ENCODE assay signal across 8 cellular contexts in the genomic region with DNA sequence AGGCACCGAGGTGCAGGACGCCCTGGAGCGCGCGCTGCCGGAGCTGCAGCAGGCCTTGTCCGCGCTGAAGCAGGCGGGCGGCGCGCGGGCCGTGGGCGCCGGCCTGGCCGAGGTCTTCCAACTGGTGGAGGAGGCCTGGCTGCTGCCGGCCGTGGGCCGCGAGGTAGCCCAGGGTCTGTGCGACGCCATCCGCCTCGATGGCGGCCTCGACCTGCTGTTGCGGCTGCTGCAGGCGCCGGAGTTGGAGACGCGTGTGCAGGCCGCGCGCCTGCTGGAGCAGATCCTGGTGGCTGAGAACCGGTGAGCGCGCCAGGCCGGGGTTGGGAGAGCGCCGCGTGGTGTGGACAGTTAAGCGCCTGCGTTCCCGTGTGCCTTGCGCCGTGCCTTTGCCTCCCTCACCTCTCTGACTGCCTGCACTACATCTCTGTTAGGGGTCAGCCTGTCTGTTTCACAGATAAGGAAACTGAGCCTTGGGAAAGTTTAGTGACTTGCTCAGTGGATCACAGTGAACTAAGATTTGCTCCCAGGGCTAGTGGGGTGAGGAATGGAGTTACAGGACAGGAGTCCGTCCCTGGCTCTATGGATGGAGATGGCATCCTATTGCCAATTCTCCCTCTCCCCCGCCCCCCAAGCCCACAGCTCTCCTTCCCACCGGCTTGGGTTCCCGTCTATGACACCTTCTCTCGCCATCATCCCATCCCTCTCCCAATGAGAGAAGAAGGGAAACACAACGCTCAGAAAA. TPM values are rescaled to one million over a fixed set of nuclear protein-coding genes. Genes with fewer than 3 reads are reported as not detected.
A peak's percentile ranks its signal among the peaks of the same experiment; 100 is the strongest.
DNase-seq lines count a peak whose midpoint lies in the region; ATAC-seq and TF ChIP-seq lines count a peak whose summit lies in the region.

No MANE protein-coding gene starts in this region.

- TF ChIP-seq POLR2A in Peyer's patch (IDR thresholded peaks at IDR 0.05) = no peak

- H3K4me3 ChIP-seq in Peyer's patch (peak overlapping the region; percentile 50 to 64 (median 58)), coronary artery (peak overlapping the region; percentile 82), muscle layer of duodenum (ENCODE audit: low read depth in 1 of 2, low read length in 2 of 2) (peak overlapping the region; percentile 55 to 78), aorta (ENCODE audit: low read length in 2 of 2) (peak overlapping the region; percentile 51 to 55)

- ATAC-seq in GM21723 (IDR thresholded peaks at IDR 0.05; ENCODE audit: unreplicated experiment) (peak; percentile 21), aorta (ENCODE audit: low FRiP score) (no peak)

- no peaks in the 10 kb centered on the region for H3K9me3 ChIP-seq in Peyer's patch
- H3K9me3 ChIP-seq in muscle layer of duodenum (ENCODE audit: control insufficient read depth in 1 of 2, low read length in 2 of 2) = no peaks in the 10 kb centered on the region
- H3K9me3 ChIP-seq in aorta (ENCODE audit: control insufficient read depth, low read length) = no peaks in the 10 kb centered on the region

- TF ChIP-seq CTCF in Peyer's patch (IDR thresholded peaks at IDR 0.05) (no peak), coronary artery (IDR thresholded peaks at IDR 0.05) (no peak)

- H3K27me3 ChIP-seq in Peyer's patch = no peaks in the 10 kb centered on the region
- H3K27me3 ChIP-seq in muscle layer of duodenum (ENCODE audit: low read depth, low read length) = peaks cover 5% of the 10 kb centered on the region
- no peaks in the 10 kb centered on the region for H3K27me3 ChIP-seq in aorta (ENCODE audit: control insufficient read depth in 1 of 2, insufficient read depth in 2 of 2, low read length in 1 of 2)

- H3K36me3 ChIP-seq in Peyer's patch (no peaks in the 10 kb centered on the region), muscle layer of duodenum (ENCODE audit: control insufficient read depth in 1 of 2, insufficient read depth in 2 of 2, low read length in 2 of 2) (no peaks in the 10 kb centered on the region), aorta (ENCODE audit: control insufficient read depth in 1 of 2, insufficient read depth in 2 of 2, low read length in 1 of 2) (no peaks in the 10 kb centered on the region)

- intact Hi-C loops in aorta (cut with DNase I) = no loop called here

- in situ Hi-C loops in G401 (cut with HindIII; ENCODE audit: low sequenced_read_pairs) = no loop called here

- peak; percentile 54 for DNase-seq in G401 (ENCODE audit: low spot score)
- DNase-seq in Peyer's patch = peak in 2 of 3 donors; percentile 22 to 50
- DNase-seq in coronary artery (ENCODE audit: low spot score) = no peak
- DNase-seq in aorta = peak in 1 of 2 donors; percentile 84
- DNase-seq in DMS114 treated with DMSO at 0.1 percent for 48 hours (lab: John Stamatoyannopoulos, UW; ENCODE audit: unreplicated experiment) = no peak
- DNase-seq in UCSD-AML1 (lab: John Stamatoyannopoulos, UW; ENCODE audit: unreplicated experiment) = no peak

- H3K4me1 ChIP-seq in Peyer's patch (peaks cover 0 to 33% (median 3%) of the 10 kb centered on the region in 4 donors), muscle layer of duodenum (ENCODE audit: control insufficient read depth in 1 of 2, insufficient read depth in 2 of 2, low read length in 2 of 2) (peaks cover 16% of the 10 kb centered on the region in 2 donors), aorta (ENCODE audit: control insufficient read depth in 1 of 2, insufficient read depth in 2 of 2, low read length in 2 of 2) (no peaks in the 10 kb centered on the region)

- H3K27ac ChIP-seq in Peyer's patch = peak overlapping the region; percentile 25 to 78 (median 68)
- H3K27ac ChIP-seq in coronary artery = peak overlapping the region; percentile 41 to 84
- H3K27ac ChIP-seq in muscle layer of duodenum (ENCODE audit: low read length) = no peak overlapping the region
- H3K27ac ChIP-seq in aorta (ENCODE audit: low read depth in 1 of 2, low read length in 2 of 2) = no peak overlapping the region

- WGBS in aorta, 2 donors = 0 to 5% methylated on average over 37 to 53 of the region's 53 CpGs

RNA-seq across cellular contexts. Expression of a gene that starts 0.9 kb away (rescaled TPM):
- 18.6 and 20.4 TPM in 2 replicates for total RNA-seq in G401 (2014; rRNA removed; shearing (Covaris generic))
- total RNA-seq in Peyer's patch = 10 to 100 TPM; 12.8 to 37.6 (median 24.6) TPM
- 10 to 100 TPM; 14.5 to 20.3 TPM for total RNA-seq in aorta
- 10 to 100 TPM in 1 of 2 donors, 1 to 10 TPM in 1; 4.9 to 10.3 TPM for polyA plus RNA-seq in aorta

RNA-seq across cellular contexts. Expression of a gene that starts 2.3 kb away (rescaled TPM):
- 12.4 and 13.1 TPM in 2 replicates for total RNA-seq in G401 (2014; rRNA removed; shearing (Covaris generic))
- total RNA-seq in Peyer's patch = under 1 TPM in 1 of 4 donors, not detected in 3; 0.57 TPM
- 1 to 10 TPM; 1.5 to 2.6 TPM for total RNA-seq in aorta
- polyA plus RNA-seq in aorta = 1 to 10 TPM in 1 of 2 donors, under 1 TPM in 1; 0.63 to 4.3 TPM

RNA-seq across cellular contexts. Expression of a gene that starts 7.4 kb away (rescaled TPM):
- total RNA-seq in G401 (2014; rRNA removed; shearing (Covaris generic)) = not detected in 2 replicates
- not detected for total RNA-seq in Peyer's patch
- total RNA-seq in aorta = not detected
- not detected for polyA plus RNA-seq in aorta

RNA-seq across cellular contexts. Expression of a gene that starts 15.0 kb away (rescaled TPM):
- 200 and 227 TPM in 2 replicates for total RNA-seq in G401 (2014; rRNA removed; shearing (Covaris generic))
- total RNA-seq in Peyer's patch (10 to 100 TPM; 49.5 to 87.2 (median 79.0) TPM), aorta (10 to 100 TPM; 40.1 to 42.5 TPM)
- 10 to 100 TPM; 36.6 to 41.4 TPM for polyA plus RNA-seq in aorta

RNA-seq across cellular contexts. Expression of a gene that starts 33.6 kb away (rescaled TPM):
- 33.6 and 44.7 TPM in 2 replicates for total RNA-seq in G401 (2014; rRNA removed; shearing (Covaris generic))
- total RNA-seq in Peyer's patch (10 to 100 TPM in 2 of 4 donors, 1 to 10 TPM in 2; 2.5 to 92.6 (median 15.5) TPM), aorta (10 to 100 TPM in 1 of 2 donors, 1 to 10 TPM in 1; 6.4 to 16.7 TPM)
- 10 to 100 TPM in 1 of 2 donors, 1 to 10 TPM in 1; 4.4 to 10.5 TPM for polyA plus RNA-seq in aorta

Comparison
In these comparisons a context has a peak if more than half of its experiments do, and no peak if none do; other contexts are left out.
1. DNase-seq: peak in G401 (single experiment) and Peyer's patch (2 of 3); none in coronary artery (single experiment), DMS114 treated with DMSO at 0.1 percent for 48 hours (single experiment) and UCSD-AML1 (single experiment).
2. H3K27ac ChIP-seq: peak in Peyer's patch (4 of 4) and coronary artery (2 of 2); none in muscle layer of duodenum (single experiment) and aorta (0 of 2).
3. Peak in every context shown above with its lines, with median percentiles within 50 percentile points of each other: H3K4me3 ChIP-seq.